In the genomic region with DNA sequence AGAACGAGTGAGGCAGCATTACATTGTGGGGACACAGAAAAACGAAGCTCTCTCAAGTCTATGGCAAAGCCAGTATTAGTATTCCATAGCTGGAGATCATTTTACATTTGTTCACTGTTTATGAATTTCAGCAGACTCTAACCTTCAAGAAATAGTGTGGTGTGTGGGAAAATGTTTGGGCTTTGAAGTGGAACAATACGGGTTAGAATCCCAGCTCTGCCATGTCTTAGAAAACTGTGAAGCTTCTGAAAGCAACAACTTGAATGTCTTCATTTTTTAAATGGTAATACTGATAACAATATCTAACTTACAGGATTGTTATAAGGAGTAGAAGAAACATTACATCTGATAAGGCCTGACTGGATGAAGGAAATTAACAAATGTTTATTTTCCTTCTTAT, we compare ENCODE assay signal across 22 cellular contexts.
DNase-seq lines count a peak whose midpoint lies in the region; ATAC-seq and TF ChIP-seq lines count a peak whose summit lies in the region.
"Had no signal": no experiment of that assay in that cellular context is flagged by ENCODE, and none has a peak within 500 bp of the region (broad histone marks: within the 10 kb centered on the region; RNA-seq: fewer than 3 reads in every experiment).

No MANE protein-coding gene starts in this region.

- H3K27ac ChIP-seq in parathyroid adenoma, result peak overlapping the region; percentile 64
- no peak overlapping the region for H3K27ac ChIP-seq in upper lobe of right lung
- H3K27ac ChIP-seq in PC-3 (ENCODE audit: low read length), result no peak overlapping the region
- no peak overlapping the region for H3K27ac ChIP-seq in mammary epithelial cell (ENCODE audit: insufficient read depth, low read depth, low read length)
- H3K27ac ChIP-seq: A549; BLaER1 treated with 17β-estradiol and CSF1 and Interleukin-3, amounts not matched to agents 10 nM and 100 nM had no signal

- no peaks in the 10 kb centered on the region for H4K20me1 ChIP-seq in PC-3 (ENCODE audit: low read length)
- H4K20me1 ChIP-seq in mammary epithelial cell (ENCODE audit: insufficient read depth, low read length), result no peaks in the 10 kb centered on the region
- H4K20me1 ChIP-seq: BLaER1 treated with 17β-estradiol and CSF1 and Interleukin-3, amounts not matched to agents 10 nM and 100 nM had no signal

- H3K36me3 ChIP-seq in parathyroid adenoma (ENCODE audit: control insufficient read depth, insufficient read depth, low read length) (no peaks in the 10 kb centered on the region), upper lobe of right lung (no peaks in the 10 kb centered on the region), PC-3 (ENCODE audit: low read depth, low read length) (no peaks in the 10 kb centered on the region), mammary epithelial cell (ENCODE audit: insufficient read depth, low read length) (no peaks in the 10 kb centered on the region)
- H3K36me3 ChIP-seq: BE2C; BLaER1 treated with 17β-estradiol and CSF1 and Interleukin-3, amounts not matched to agents 10 nM and 100 nM had no signal

- POLR2A ChIA-PET in PC-3 (lab: Charles Lee; ENCODE audit: unreplicated experiment), result no interaction called here

- no peaks in the 10 kb centered on the region for H3K79me2 ChIP-seq in parathyroid adenoma
- no peaks in the 10 kb centered on the region for H3K79me2 ChIP-seq in PC-3 (ENCODE audit: low read length)
- no peaks in the 10 kb centered on the region for H3K79me2 ChIP-seq in mammary epithelial cell (ENCODE audit: insufficient read depth, low read length)

- H3K27me3 ChIP-seq in parathyroid adenoma (ENCODE audit: control insufficient read depth, insufficient read depth, low read length) (no peaks in the 10 kb centered on the region), upper lobe of right lung (no peaks in the 10 kb centered on the region), PC-3 (ENCODE audit: low read length) (no peaks in the 10 kb centered on the region), mammary epithelial cell (ENCODE audit: insufficient read depth, low read length) (no peaks in the 10 kb centered on the region)
- H3K27me3 ChIP-seq: BE2C; BLaER1 treated with 17β-estradiol and CSF1 and Interleukin-3, amounts not matched to agents 10 nM and 100 nM had no signal

- H3K4me1 ChIP-seq in parathyroid adenoma (peaks cover 10% of the 10 kb centered on the region), upper lobe of right lung (no peaks in the 10 kb centered on the region), PC-3 (ENCODE audit: insufficient read depth, low read length) (no peaks in the 10 kb centered on the region), mammary epithelial cell (ENCODE audit: insufficient read depth, low read length) (no peaks in the 10 kb centered on the region)
- H3K4me1 ChIP-seq: A549; BE2C; BLaER1 treated with 17β-estradiol and CSF1 and Interleukin-3, amounts not matched to agents 10 nM and 100 nM had no signal

- no peak overlapping the region for H3K4me3 ChIP-seq in parathyroid adenoma (ENCODE audit: low read depth, low read length)
- H3K4me3 ChIP-seq in upper lobe of right lung, result no peak overlapping the region
- no peak overlapping the region for H3K4me3 ChIP-seq in PC-3 (ENCODE audit: low read length)
- H3K4me3 ChIP-seq in mammary epithelial cell (replicated peaks in 1 of 3; ENCODE audit: insufficient read depth in 1 of 3, low read depth in 2 of 3, low read length in 3 of 3), result no peak overlapping the region
- H3K4me3 ChIP-seq: A549; BLaER1 treated with 17β-estradiol and CSF1 and Interleukin-3, amounts not matched to agents 10 nM and 100 nM; GM23338 had no signal

- H3K4me2 ChIP-seq in parathyroid adenoma (ENCODE audit: low read length) (no peak overlapping the region), PC-3 (ENCODE audit: low read length) (no peak overlapping the region), mammary epithelial cell (ENCODE audit: insufficient read depth, low read depth, low read length) (no peak overlapping the region)
- H3K4me2 ChIP-seq: A549; BLaER1 treated with 17β-estradiol and CSF1 and Interleukin-3, amounts not matched to agents 10 nM and 100 nM; GM23338 had no signal

- H3K9me3 ChIP-seq in T-helper 17 cell (ENCODE audit: control insufficient read depth, low read length, poor library complexity, severe bottlenecking) (no peaks in the 10 kb centered on the region), parathyroid adenoma (ENCODE audit: control insufficient read depth, low read length) (no peaks in the 10 kb centered on the region), upper lobe of right lung (no peaks in the 10 kb centered on the region), PC-3 (ENCODE audit: low read length) (no peaks in the 10 kb centered on the region), mammary epithelial cell (replicated peaks; ENCODE audit: insufficient read depth, low read length) (no peaks in the 10 kb centered on the region)
- H3K9me3 ChIP-seq: A549; BE2C; BLaER1 treated with 17β-estradiol and CSF1 and Interleukin-3, amounts not matched to agents 10 nM and 100 nM had no signal

- no peak overlapping the region for H2AFZ ChIP-seq in parathyroid adenoma
- no peak overlapping the region for H2AFZ ChIP-seq in PC-3 (ENCODE audit: low read length)
- no peak overlapping the region for H2AFZ ChIP-seq in mammary epithelial cell (ENCODE audit: low read depth, low read length)
- H2AFZ ChIP-seq: GM23338 had no signal

- no peak for ATAC-seq in T-helper 17 cell
- ATAC-seq in upper lobe of right lung, result no peak
- no peak for ATAC-seq in PC-3
- ATAC-seq: A549, GM23338, HCT116 had no signal

- peaks cover 11% of the 10 kb centered on the region for H3K4me1 Mint-ChIP-seq in T-helper 17 cell
- H3K4me1 Mint-ChIP-seq in nephron, result no peaks in the 10 kb centered on the region
- H3K4me1 Mint-ChIP-seq: CD14-positive monocyte, GM23338, H9 had no signal

- no peaks in the 10 kb centered on the region for H3F3A ChIP-seq in PC-3 (ENCODE audit: low read length, unreplicated experiment)

- H3K4me3 Mint-ChIP-seq in T-helper 17 cell (no peak overlapping the region), nephron (no peak overlapping the region)
- H3K4me3 Mint-ChIP-seq: CD14-positive monocyte; CD4-positive, alpha-beta T cell; GM23338; H9 had no signal

- H3K27me3 Mint-ChIP-seq in T-helper 17 cell, result no peaks in the 10 kb centered on the region
- H3K27me3 Mint-ChIP-seq in nephron (ENCODE audit: low read depth), result no peaks in the 10 kb centered on the region
- H3K27me3 Mint-ChIP-seq: CD4-positive, alpha-beta T cell had no signal

- CTCF ChIA-PET in PC-3 (lab: Charles Lee), result no interaction called here
- CTCF ChIA-PET in mammary epithelial cell (lab: Charles Lee; ENCODE audit: low non-redundant PET), result no interaction called here

- H3K9me3 Mint-ChIP-seq in nephron, result no peaks in the 10 kb centered on the region
- H3K9me3 Mint-ChIP-seq: CD4-positive, alpha-beta T cell; GM23338; H9 had no signal

- H3K9ac ChIP-seq in parathyroid adenoma, result no peak overlapping the region
- H3K9ac ChIP-seq in PC-3 (ENCODE audit: low read length), result no peak overlapping the region
- H3K9ac ChIP-seq in mammary epithelial cell (ENCODE audit: insufficient read depth, low read length), result no peak overlapping the region
- H3K9ac ChIP-seq: BLaER1 treated with 17β-estradiol and CSF1 and Interleukin-3, amounts not matched to agents 10 nM and 100 nM had no signal

- in situ Hi-C loops in mammary epithelial cell (cut with MboI; ENCODE audit: low sequenced_read_pairs in 2 of 2), result no loop called here

- H3K36me3 Mint-ChIP-seq in T-helper 17 cell (ENCODE audit: low read depth) (no peaks in the 10 kb centered on the region), nephron (ENCODE audit: low read depth) (no peaks in the 10 kb centered on the region)
- H3K36me3 Mint-ChIP-seq: CD14-positive monocyte had no signal

- intact Hi-C loops in upper lobe of right lung (cut with DNase I) (no loop called here), PC-3 (cut with micrococcal nuclease) (no loop called here), mammary epithelial cell (cut with micrococcal nuclease) (no loop called here)

- dilution Hi-C loops in mammary epithelial cell (cut with HindIII; ENCODE audit: low sequenced_read_pairs), result no loop called here

- TF ChIP-seq CTCF in nephron (IDR thresholded peaks at IDR 0.05; ENCODE audit: unreplicated experiment in 3 of 3) (no peak), parathyroid adenoma (IDR thresholded peaks at IDR 0.05) (no peak), upper lobe of right lung (IDR thresholded peaks at IDR 0.05) (no peak), PC-3 (conservative IDR thresholded peaks at IDR 0.05; ENCODE audit: low read depth, low read length) (no peak), mammary epithelial cell (conservative IDR thresholded peaks at IDR 0.05 in 1 of 2, IDR thresholded peaks at IDR 0.05 in 1 of 2; ENCODE audit: extremely low read depth in 1 of 2, insufficient read depth in 1 of 2, low read depth in 1 of 2, low read length in 2 of 2) (no peak)

- WGBS in mammary epithelial cell (ENCODE audit: low coverage, missing lambda C conversion rate), result 49% methylated on average over 3 of the region's 3 CpGs

- BruUV-seq in PC-3 (replicated peaks; lab: Mats Ljungman, UMichigan), result no TSS peak
- BruUV-seq in mammary epithelial cell (replicated peaks; lab: Mats Ljungman, UMichigan), result no TSS peak

- DNase-seq in T-helper 17 cell (no peak), upper lobe of right lung (no peak), PC-3 (no peak), mammary epithelial cell (no peak)
- DNase-seq: 8988T; ACHN; AML-193; BE2C; Calu3; CD4-positive, alpha-beta T cell; COR-L47; DMS53; DMS79 treated with DMSO at 0.1 percent for 48 hours; GF-D8; H9 had no signal

- no peaks in the 10 kb centered on the region for H3K9me2 ChIP-seq in PC-3 (replicated peaks; ENCODE audit: low read length)

- peak overlapping the region; percentile 2 for H3K27ac Mint-ChIP-seq in T-helper 17 cell
- H3K27ac Mint-ChIP-seq in nephron, result peak overlapping the region in 2 of 3 experiments; percentile 12 to 24
- H3K27ac Mint-ChIP-seq: CD14-positive monocyte; CD4-positive, alpha-beta T cell; GM23338; H9 had no signal
